ENCODE assay signal across 8 cellular contexts in the genomic region with DNA sequence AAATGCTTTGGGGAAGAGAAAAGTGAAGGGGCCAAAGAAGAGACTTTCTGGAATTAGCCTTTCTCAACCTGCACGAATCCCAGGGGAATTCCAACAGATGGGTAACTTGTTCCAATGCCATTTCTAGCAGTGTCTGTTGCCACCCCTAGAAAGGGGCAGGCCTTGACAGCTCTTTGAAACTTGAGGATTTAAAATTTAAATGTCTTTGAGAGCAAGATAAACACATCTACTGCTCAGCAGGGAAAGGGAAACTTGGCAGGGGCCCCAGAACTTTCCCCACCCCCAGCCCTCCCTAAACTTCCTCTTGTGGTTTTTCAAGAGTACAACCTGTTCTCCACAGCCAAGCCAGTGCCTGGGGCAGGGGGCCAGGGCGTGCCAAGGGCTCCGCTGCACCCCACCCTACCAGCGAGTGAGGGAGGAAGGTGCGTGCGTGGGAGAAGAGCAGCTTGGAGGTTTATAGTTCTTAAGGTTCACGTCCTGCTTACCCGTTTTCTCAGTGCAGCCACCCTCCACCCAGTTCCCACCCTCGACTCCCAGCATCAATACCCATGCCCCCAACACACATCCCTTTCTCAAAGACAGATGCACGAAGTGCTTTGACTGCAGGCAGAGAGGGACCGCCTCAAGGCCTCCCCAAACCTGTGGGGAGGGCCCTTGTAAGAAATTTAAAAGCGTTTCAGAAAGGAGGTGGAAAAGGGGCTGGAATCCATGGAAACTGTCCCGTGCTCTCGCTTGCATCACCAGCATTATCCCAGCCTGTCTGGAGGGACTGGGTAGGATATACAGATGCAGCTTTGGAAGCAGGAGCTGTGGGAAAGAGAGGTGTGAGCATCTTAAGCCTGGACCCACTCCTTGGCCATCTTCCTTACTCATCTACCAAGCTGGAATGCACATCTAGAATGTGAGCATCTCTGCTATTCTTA. TPM values are rescaled to one million over a fixed set of nuclear protein-coding genes. Genes with fewer than 3 reads are reported as not detected.
DNase-seq lines count a peak whose midpoint lies in the region; ATAC-seq and TF ChIP-seq lines count a peak whose summit lies in the region.

No MANE protein-coding gene starts in this region.

- no peaks in the 10 kb centered on the region for H3K36me3 Mint-ChIP-seq in IgD-negative memory B cell
- H3K36me3 Mint-ChIP-seq in activated naive CD8-positive, alpha-beta T cell = no peaks in the 10 kb centered on the region

- peaks cover 37 to 49% (median 46%) of the 10 kb centered on the region in 3 donors for H3K4me1 Mint-ChIP-seq in IgD-negative memory B cell
- peaks cover 80% of the 10 kb centered on the region for H3K4me1 Mint-ChIP-seq in activated naive CD8-positive, alpha-beta T cell (ENCODE audit: low read depth)

- peak overlapping the region; percentile 92 to 100 (median 98) for H3K4me3 Mint-ChIP-seq in IgD-negative memory B cell
- peak overlapping the region; percentile 94 for H3K4me3 Mint-ChIP-seq in activated naive CD8-positive, alpha-beta T cell

- ATAC-seq in HG03139 (IDR thresholded peaks at IDR 0.05; ENCODE audit: unreplicated experiment) = no peak

- no peaks in the 10 kb centered on the region for H3K27me3 Mint-ChIP-seq in IgD-negative memory B cell
- H3K27me3 Mint-ChIP-seq in activated naive CD8-positive, alpha-beta T cell = no peaks in the 10 kb centered on the region

- TF ChIP-seq CTCF in C4-2B (conservative IDR thresholded peaks at IDR 0.05) = no peak

- H3K27ac ChIP-seq in C4-2B = peak overlapping the region; percentile 49

- no peaks in the 10 kb centered on the region for H3K9me3 Mint-ChIP-seq in IgD-negative memory B cell
- no peaks in the 10 kb centered on the region for H3K9me3 Mint-ChIP-seq in activated naive CD8-positive, alpha-beta T cell (ENCODE audit: low read depth)

- peak overlapping the region; percentile 90 to 98 (median 95) for H3K27ac Mint-ChIP-seq in IgD-negative memory B cell
- H3K27ac Mint-ChIP-seq in activated naive CD8-positive, alpha-beta T cell = peak overlapping the region; percentile 77

- intact Hi-C loops in cardiac septum (cut with DNase I) = loop anchor here (2.0 to 10.0 kb wide), 4 partner anchors 109 to 441 kb away; partner anchors contain the start of gene PRICKLE4

- DNase-seq in SIG-M5 (lab: John Stamatoyannopoulos, UW) = peak; percentile 41
- DNase-seq in cardiac septum (ENCODE audit: low spot score) = peak; percentile 94
- peak; percentile 56 for DNase-seq in pons (ENCODE audit: low spot score)
- DNase-seq in NCI-H524 (lab: John Stamatoyannopoulos, UW) = no peak

RNA-seq across cellular contexts. Expression of gene TAF8, which starts 4.5 kb away (rescaled TPM):
- polyA plus RNA-seq in IgD-negative memory B cell = 22.2 TPM
- total RNA-seq in cardiac septum = 22.3 TPM

Comparison
In these comparisons a context has a peak if more than half of its experiments do, and no peak if none do; other contexts are left out.
1. DNase-seq: peak in SIG-M5 (single experiment), cardiac septum (single experiment) and pons (single experiment); none in NCI-H524 (0 of 2).